In genomic region chr4:89753601-89754066, GRCh38 we compare ENCODE assay signal across 9 cellular contexts.
A peak's percentile ranks its signal among the peaks of the same experiment; 100 is the strongest.
DNase-seq lines count a peak whose midpoint lies in the region; ATAC-seq and TF ChIP-seq lines count a peak whose summit lies in the region.
"Had no signal": no experiment of that assay in that cellular context is flagged by ENCODE, and none has a peak within 500 bp of the region (broad histone marks: within the 10 kb centered on the region; RNA-seq: fewer than 3 reads in every experiment).

No MANE protein-coding gene starts in this region.

- POLR2A ChIA-PET in HCT116 (lab: Charles Lee) (no interaction called here), SK-N-SH (lab: Yijun Ruan, JAX) (no interaction called here)

- WGBS in SK-N-SH (ENCODE audit: low lambda C conversion rate), result 1% methylated on average over 5 of the region's 5 CpGs

- TF ChIP-seq CTCF in HCT116 (IDR thresholded peaks at IDR 0.05 in 2 of 3, conservative IDR thresholded peaks at IDR 0.05 in 1 of 3; ENCODE audit: borderline replicate concordance in 1 of 3, insufficient read depth in 1 of 3, low read depth in 2 of 3, low read length in 2 of 3) (no peak), SK-N-SH (IDR thresholded peaks at IDR 0.05) (no peak), foreskin keratinocyte (conservative IDR thresholded peaks at IDR 0.05) (no peak)

- CTCF ChIA-PET in HCT116 (lab: Charles Lee) (no interaction called here), SK-N-SH (lab: Yijun Ruan, JAX) (interaction anchor here (1.5 kb wide), 1 partner anchor 45 kb away, joined by 3 read pairs; no protein-coding TSS in a partner anchor)

- RAD21 ChIA-PET in HCT116 (lab: Charles Lee; ENCODE audit: low non-redundant PET in 1 of 2, low total read pairs in 2 of 2, uncharacterized antibody in 2 of 2, unreplicated experiment in 2 of 2), result no interaction called here

- H3K9me2 ChIP-seq in HCT116 (ENCODE audit: insufficient read depth) (no peaks in the 10 kb centered on the region), SK-N-SH (no peaks in the 10 kb centered on the region)

- H3K4me1 ChIP-seq in HCT116 (ENCODE audit: control insufficient read depth in 1 of 2, insufficient read depth in 2 of 2, low read length in 2 of 2) (peaks cover 16 to 17% of the 10 kb centered on the region in 2 experiments; a peak in 3 of 4 replicates), SK-N-SH (ENCODE audit: control insufficient read depth in 1 of 2, insufficient read depth in 2 of 2, low read depth in 1 of 2, low read length in 1 of 2) (peaks cover 14 to 19% of the 10 kb centered on the region in 2 experiments; a peak in 3 of 4 replicates), foreskin keratinocyte (peaks cover 20% of the 10 kb centered on the region)

- ATAC-seq in HCT116, result peak; percentile 69
- peak; percentile 93 for ATAC-seq in foreskin keratinocyte
- no peak for ATAC-seq in GM19328 (IDR thresholded peaks at IDR 0.05; ENCODE audit: unreplicated experiment)
- ATAC-seq in HG03159 (IDR thresholded peaks at IDR 0.05; ENCODE audit: unreplicated experiment), result no peak
- no peak for ATAC-seq in GM21367 (IDR thresholded peaks at IDR 0.05; ENCODE audit: unreplicated experiment)

- no TSS peak for BruUV-seq in HCT116 (replicated peaks; lab: Mats Ljungman, UMichigan)

- H3F3A ChIP-seq in SK-N-SH (replicated peaks; ENCODE audit: insufficient read depth), result peaks cover 23% of the 10 kb centered on the region

- TF ChIP-seq POLR2A in HCT116 (IDR thresholded peaks at IDR 0.05; ENCODE audit: borderline replicate concordance, extremely low read depth, insufficient read depth, insufficient read length), result no peak

- H3K4me3 ChIP-seq in HCT116 (replicated peaks in 1 of 2; ENCODE audit: low read depth in 1 of 2, low read length in 2 of 2) (peak overlapping the region in 1 of 2 experiments; percentile 27; a peak in 1 of 4 replicates), SK-N-SH (ENCODE audit: low read depth in 2 of 2, low read length in 1 of 2) (peak overlapping the region in 1 of 2 experiments; percentile 28; a peak in 1 of 4 replicates), skin epidermis (no peak overlapping the region)

- TF ChIP-seq RAD21 in HCT116 (IDR thresholded peaks at IDR 0.05; ENCODE audit: low read depth), result no peak
- TF ChIP-seq RAD21 in SK-N-SH (IDR thresholded peaks at IDR 0.05; ENCODE audit: low read length), result no peak

- H3K4me2 ChIP-seq in HCT116 (ENCODE audit: low read length), result peak overlapping the region; percentile 64
- H3K4me2 ChIP-seq in SK-N-SH, result peak overlapping the region; percentile 76

- H4K20me1 ChIP-seq in HCT116 (ENCODE audit: insufficient read depth) (no peaks in the 10 kb centered on the region), SK-N-SH (ENCODE audit: insufficient read depth) (no peaks in the 10 kb centered on the region)

- H3K27me3 ChIP-seq in HCT116 (ENCODE audit: insufficient read depth, low read length), result no peaks in the 10 kb centered on the region
- H3K27me3 ChIP-seq in SK-N-SH (ENCODE audit: insufficient read depth), result no peaks in the 10 kb centered on the region
- no peaks in the 10 kb centered on the region for H3K27me3 ChIP-seq in foreskin keratinocyte

- H3K27ac ChIP-seq in HCT116 (ENCODE audit: low read depth, low read length) (peak overlapping the region; percentile 18; the same call in 1 of the 2 replicates), SK-N-SH (ENCODE audit: low read depth in 2 of 2, low read length in 1 of 2) (peak overlapping the region; percentile 92 to 98), foreskin keratinocyte (peak overlapping the region; percentile 55), skin epidermis (peak overlapping the region in 18 of 21 experiments; percentile 6 to 78 (median 56))

- intact Hi-C loops in HCT116 (cut with micrococcal nuclease), result no loop called here

- H3K79me2 ChIP-seq in HCT116 (ENCODE audit: insufficient read depth, low read length) (no peaks in the 10 kb centered on the region), SK-N-SH (ENCODE audit: insufficient read depth) (no peaks in the 10 kb centered on the region)

- H3K9me3 ChIP-seq in HCT116 (ENCODE audit: control insufficient read depth in 1 of 2, insufficient read depth in 1 of 2, low read depth in 1 of 2, low read length in 2 of 2), result no peaks in the 10 kb centered on the region
- H3K9me3 ChIP-seq in SK-N-SH, result no peaks in the 10 kb centered on the region

- H3K36me3 ChIP-seq in HCT116 (ENCODE audit: control insufficient read depth in 1 of 2, insufficient read depth in 2 of 2, low read length in 2 of 2), result no peaks in the 10 kb centered on the region
- H3K36me3 ChIP-seq in SK-N-SH (replicated peaks in 1 of 2; ENCODE audit: control insufficient read depth in 1 of 2, insufficient read depth in 2 of 2, low read length in 1 of 2), result no peaks in the 10 kb centered on the region

- H3K9ac ChIP-seq in HCT116 (ENCODE audit: low read length) (no peak overlapping the region), SK-N-SH (peak overlapping the region; percentile 67; the same call in 1 of the 2 replicates)

- peak overlapping the region; percentile 84 for H2AFZ ChIP-seq in HCT116 (ENCODE audit: low read depth, low read length, poor library complexity, severe bottlenecking)
- H2AFZ ChIP-seq in SK-N-SH (ENCODE audit: low read depth), result peak overlapping the region; percentile 89

- DNase-seq in HCT116 (ENCODE audit: low read depth, low spot score) (peak; percentile 55), SK-N-SH (peak; percentile 20), foreskin keratinocyte (peak; percentile 98 to 99)
- no peak for DNase-seq in activated effector memory CD4-positive, alpha-beta T cell treated with Interleukin-2 at 50 U/mL for 16 hours
- DNase-seq: NCI-H1436 treated with DMSO at 0.1 percent for 48 hours had no signal

- TF ChIP-seq EP300 in SK-N-SH (IDR thresholded peaks at IDR 0.05; ENCODE audit: borderline replicate concordance in 1 of 2, low read depth in 1 of 2, low read length in 1 of 2), result peak; percentile 73 to 92

TF ChIP-seq in HCT116, 20 proteins besides CTCF, POLR2A, EP300 and RAD21:
- peak; percentile 76 for TF ChIP-seq CEBPB (IDR thresholded peaks at IDR 0.05; ENCODE audit: low read depth)
- TF ChIP-seq TCF7L2 (IDR thresholded peaks at IDR 0.05; ENCODE audit: borderline replicate concordance, extremely low read depth, insufficient read depth, insufficient read length), result peak; percentile 60
- TF ChIP-seq EZH2 (IDR thresholded peaks at IDR 0.05), result no peak
- no peak for TF ChIP-seq ELF1 (IDR thresholded peaks at IDR 0.05; ENCODE audit: borderline replicate concordance, low read depth)
- TF ChIP-seq SIN3A (IDR thresholded peaks at IDR 0.05; ENCODE audit: low read depth), result 0 out of 2 replicates have a peak, but pooled peaks have one; percentile 36
- TF ChIP-seq, protein P1, sequence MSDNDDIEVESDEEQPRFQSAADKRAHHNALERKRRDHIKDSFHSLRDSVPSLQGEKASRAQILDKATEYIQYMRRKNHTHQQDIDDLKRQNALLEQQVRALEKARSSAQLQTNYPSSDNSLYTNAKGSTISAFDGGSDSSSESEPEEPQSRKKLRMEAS (IDR thresholded peaks at IDR 0.05), result 0 out of 2 replicates have a peak, but pooled peaks have one; percentile 20
- peak; percentile 57 for TF ChIP-seq FOSL1 (IDR thresholded peaks at IDR 0.05; ENCODE audit: low read depth)
- TF ChIP-seq SP1 (IDR thresholded peaks at IDR 0.05; ENCODE audit: low read depth), result peak; percentile 23; the same call in 1 of the 2 replicates
- TF ChIP-seq JUND (IDR thresholded peaks at IDR 0.05), result peak; percentile 59
- TF ChIP-seq CBX3 (IDR thresholded peaks at IDR 0.05; ENCODE audit: low read depth), result no peak

TF ChIP-seq in SK-N-SH, 30 proteins besides CTCF, POLR2A, EP300 and RAD21 (continues in another document):
- TF ChIP-seq EZH2phosphoT487 (IDR thresholded peaks at IDR 0.05; ENCODE audit: borderline replicate concordance, low read depth) (no peak), JUND (IDR thresholded peaks at IDR 0.05) (peak; percentile 94), RXRA (IDR thresholded peaks at IDR 0.05; ENCODE audit: borderline replicate concordance, low read depth) (peak; percentile 77; the same call in 1 of the 2 replicates), GATA2 (CRISPR knock-in tag; IDR thresholded peaks at IDR 0.05) (no peak), USF1 (IDR thresholded peaks at IDR 0.05; ENCODE audit: borderline replicate concordance, low read depth) (no peak), NFIC (IDR thresholded peaks at IDR 0.05; ENCODE audit: borderline replicate concordance) (peak; percentile 78), FOSL2 (IDR thresholded peaks at IDR 0.05; ENCODE audit: borderline replicate concordance, low read depth) (peak; percentile 82; the same call in 1 of the 2 replicates), SIN3A (IDR thresholded peaks at IDR 0.05; ENCODE audit: borderline replicate concordance, low read depth, low read length) (0 out of 2 replicates have a peak, but pooled peaks have one; percentile 40), TEAD4 (IDR thresholded peaks at IDR 0.05; ENCODE audit: borderline replicate concordance, insufficient read depth) (peak; percentile 97)
- TF ChIP-seq, protein P2, sequence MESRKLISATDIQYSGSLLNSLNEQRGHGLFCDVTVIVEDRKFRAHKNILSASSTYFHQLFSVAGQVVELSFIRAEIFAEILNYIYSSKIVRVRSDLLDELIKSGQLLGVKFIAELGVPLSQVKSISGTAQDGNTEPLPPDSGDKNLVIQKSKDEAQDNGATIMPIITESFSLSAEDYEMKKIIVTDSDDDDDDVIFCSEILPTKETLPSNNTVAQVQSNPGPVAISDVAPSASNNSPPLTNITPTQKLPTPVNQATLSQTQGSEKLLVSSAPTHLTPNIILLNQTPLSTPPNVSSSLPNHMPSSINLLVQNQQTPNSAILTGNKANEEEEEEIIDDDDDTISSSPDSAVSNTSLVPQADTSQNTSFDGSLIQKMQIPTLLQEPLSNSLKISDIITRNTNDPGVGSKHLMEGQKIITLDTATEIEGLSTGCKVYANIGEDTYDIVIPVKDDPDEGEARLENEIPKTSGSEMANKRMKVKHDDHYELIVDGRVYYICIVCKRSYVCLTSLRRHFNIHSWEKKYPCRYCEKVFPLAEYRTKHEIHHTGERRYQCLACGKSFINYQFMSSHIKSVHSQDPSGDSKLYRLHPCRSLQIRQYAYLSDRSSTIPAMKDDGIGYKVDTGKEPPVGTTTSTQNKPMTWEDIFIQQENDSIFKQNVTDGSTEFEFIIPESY (IDR thresholded peaks at IDR 0.05; ENCODE audit: borderline replicate concordance, low read depth), result peak; percentile 61; the same call in 1 of the 2 replicates

Comparison
In these comparisons a context has a peak if more than half of its experiments do, and no peak if none do; other contexts are left out.
1. ATAC-seq: peak in HCT116 (single experiment) and foreskin keratinocyte (single experiment); none in GM19328 (single experiment), HG03159 (single experiment) and GM21367 (single experiment).
2. H3K27ac ChIP-seq: peak in every context shown above with its lines; median percentile 95 in SK-N-SH; 56 in skin epidermis; 55 in foreskin keratinocyte; 18 in HCT116.